ENCODE assay signal across 10 cellular contexts in the genomic region with DNA sequence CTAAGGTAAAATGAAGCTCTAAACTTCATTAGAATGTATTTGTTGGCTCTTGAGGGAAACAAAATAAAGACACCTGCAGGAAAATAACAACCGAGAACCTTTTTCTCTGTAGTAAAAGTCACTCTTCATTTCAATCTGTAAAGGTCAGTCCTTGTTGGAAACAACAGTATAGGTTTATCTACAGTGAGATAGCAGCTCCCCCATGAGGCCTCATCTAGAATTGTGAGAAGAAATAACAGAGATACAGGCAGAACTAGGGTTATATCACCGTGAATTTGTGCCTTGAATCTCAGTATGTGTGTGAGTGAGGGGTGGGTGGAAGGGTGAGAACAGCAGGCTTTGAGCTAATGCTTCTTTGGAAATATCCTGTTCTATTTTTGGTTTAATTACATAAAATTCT.
DNase-seq lines count a peak whose midpoint lies in the region; ATAC-seq and TF ChIP-seq lines count a peak whose summit lies in the region.
"Had no signal": no experiment of that assay in that cellular context is flagged by ENCODE, and none has a peak within 500 bp of the region (broad histone marks: within the 10 kb centered on the region; RNA-seq: fewer than 3 reads in every experiment).

No MANE protein-coding gene starts in this region.

- H3K4me2 ChIP-seq in parathyroid adenoma (ENCODE audit: low read length), result no peak overlapping the region

- no peaks in the 10 kb centered on the region for H3K27me3 ChIP-seq in parathyroid adenoma (ENCODE audit: control insufficient read depth, insufficient read depth, low read length)

- TF ChIP-seq CTCF in astrocyte of the spinal cord (IDR thresholded peaks at IDR 0.05; ENCODE audit: low read depth, low read length), result no peak
- peak; percentile 20 for TF ChIP-seq CTCF in parathyroid adenoma (IDR thresholded peaks at IDR 0.05)
- no peak for TF ChIP-seq CTCF in glutamatergic neuron (IDR thresholded peaks at IDR 0.05; ENCODE audit: partially characterized antibody, unreplicated experiment)

- H2AFZ ChIP-seq in parathyroid adenoma, result no peak overlapping the region

- H3K79me2 ChIP-seq in parathyroid adenoma, result no peaks in the 10 kb centered on the region

- no peaks in the 10 kb centered on the region for H3K27me3 Mint-ChIP-seq in glutamatergic neuron (ENCODE audit: unreplicated experiment)
- H3K27me3 Mint-ChIP-seq: activated naive CD4-positive, alpha-beta T cell treated with anti-CD3 and anti-CD28 coated beads, Interleukin-2, amount 50 U/mL, for 24 hours; naive thymus-derived CD8-positive, alpha-beta T cell had no signal

- peak; percentile 80 for ATAC-seq in GM18867 (IDR thresholded peaks at IDR 0.05; ENCODE audit: unreplicated experiment)
- ATAC-seq in HG03460 (IDR thresholded peaks at IDR 0.05; ENCODE audit: unreplicated experiment), result no peak
- ATAC-seq: naive thymus-derived CD8-positive, alpha-beta T cell had no signal

- no peak overlapping the region for H3K27ac ChIP-seq in parathyroid adenoma

- H3K4me3 ChIP-seq in astrocyte of the spinal cord (ENCODE audit: low read depth, low read length) (no peak overlapping the region), parathyroid adenoma (ENCODE audit: low read depth, low read length) (no peak overlapping the region)

- no peaks in the 10 kb centered on the region for H3K9me3 ChIP-seq in parathyroid adenoma (ENCODE audit: control insufficient read depth, low read length)

- H3K4me3 Mint-ChIP-seq in glutamatergic neuron (ENCODE audit: unreplicated experiment), result no peak overlapping the region
- H3K4me3 Mint-ChIP-seq: activated naive CD4-positive, alpha-beta T cell treated with anti-CD3 and anti-CD28 coated beads, Interleukin-2, amount 50 U/mL, for 24 hours; naive thymus-derived CD8-positive, alpha-beta T cell had no signal

- no peaks in the 10 kb centered on the region for H3K4me1 Mint-ChIP-seq in glutamatergic neuron (ENCODE audit: low read depth, unreplicated experiment)
- H3K4me1 Mint-ChIP-seq: activated naive CD4-positive, alpha-beta T cell treated with anti-CD3 and anti-CD28 coated beads, Interleukin-2, amount 50 U/mL, for 24 hours; naive thymus-derived CD8-positive, alpha-beta T cell had no signal

- DNase-seq in AML-193 (lab: John Stamatoyannopoulos, UW) (peak; percentile 4 to 36), LHCN-M2 (ENCODE audit: low read depth) (peak; percentile 10), astrocyte of the spinal cord (ENCODE audit: low read depth, low spot score) (peak; percentile 1), glutamatergic neuron (no peak), NCI-H446 treated with DMSO at 0.1 percent for 48 hours (lab: John Stamatoyannopoulos, UW) (no peak)

- H3K4me1 ChIP-seq in parathyroid adenoma, result no peaks in the 10 kb centered on the region

- H3K36me3 Mint-ChIP-seq in glutamatergic neuron (ENCODE audit: unreplicated experiment), result no peaks in the 10 kb centered on the region
- H3K36me3 Mint-ChIP-seq: activated naive CD4-positive, alpha-beta T cell treated with anti-CD3 and anti-CD28 coated beads, Interleukin-2, amount 50 U/mL, for 24 hours; naive thymus-derived CD8-positive, alpha-beta T cell had no signal

- H3K9ac ChIP-seq in parathyroid adenoma, result no peak overlapping the region

- no peak overlapping the region for H3K27ac Mint-ChIP-seq in glutamatergic neuron (ENCODE audit: unreplicated experiment)
- H3K27ac Mint-ChIP-seq: activated naive CD4-positive, alpha-beta T cell treated with anti-CD3 and anti-CD28 coated beads, Interleukin-2, amount 50 U/mL, for 24 hours had no signal

- no peaks in the 10 kb centered on the region for H3K36me3 ChIP-seq in parathyroid adenoma (ENCODE audit: control insufficient read depth, insufficient read depth, low read length)

- H3K9me3 Mint-ChIP-seq in glutamatergic neuron (ENCODE audit: unreplicated experiment), result no peaks in the 10 kb centered on the region
- H3K9me3 Mint-ChIP-seq: activated naive CD4-positive, alpha-beta T cell treated with anti-CD3 and anti-CD28 coated beads, Interleukin-2, amount 50 U/mL, for 24 hours; naive thymus-derived CD8-positive, alpha-beta T cell had no signal

- in situ Hi-C loops in astrocyte of the spinal cord (cut with HindIII; ENCODE audit: low sequenced_read_pairs), result no loop called here

Comparison
In these comparisons a context has a peak if more than half of its experiments do, and no peak if none do; other contexts are left out.
1. DNase-seq: peak in AML-193 (2 of 2), LHCN-M2 (single experiment) and astrocyte of the spinal cord (single experiment); none in glutamatergic neuron (single experiment) and NCI-H446 treated with DMSO at 0.1 percent for 48 hours (single experiment).